19 cellular contexts compared by ENCODE assay signal in the genomic region with DNA sequence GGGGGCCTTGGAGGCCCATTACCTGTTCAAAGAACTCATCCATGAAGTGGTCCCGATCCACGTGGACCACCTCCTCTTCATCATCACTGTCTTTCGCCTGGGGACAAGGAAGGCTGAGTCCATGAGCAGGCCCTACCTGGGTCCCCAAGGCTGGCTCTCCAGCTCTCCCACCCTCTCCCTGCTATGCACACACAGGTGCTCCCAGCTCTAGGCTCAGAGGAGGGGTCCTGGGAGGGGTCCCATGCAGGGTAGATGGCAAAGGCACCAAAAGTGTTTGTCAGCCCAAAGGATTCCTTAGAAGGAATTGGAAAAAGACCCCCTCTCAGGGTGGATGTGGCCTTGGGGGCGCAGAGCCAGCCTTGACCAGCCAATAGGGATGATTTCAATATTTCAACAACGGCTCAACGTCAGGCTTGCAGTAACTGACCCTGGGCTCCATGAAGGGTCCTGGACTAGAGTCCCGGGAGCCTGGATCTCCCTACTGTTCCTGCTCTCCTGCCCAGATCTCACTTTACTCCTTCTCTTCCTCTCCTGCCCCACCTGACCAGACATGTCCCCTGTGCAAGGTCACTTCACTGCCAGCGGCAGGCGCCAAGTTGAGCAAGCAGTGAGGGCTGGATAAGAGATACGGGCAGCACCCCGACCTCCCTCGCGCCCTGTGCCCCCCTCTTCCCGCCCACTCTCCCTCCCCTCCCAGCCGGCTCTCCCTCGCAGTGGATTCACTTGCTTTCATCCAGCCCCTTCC. TPM values are rescaled to one million over a fixed set of nuclear protein-coding genes. Genes with fewer than 3 reads are reported as not detected.
A peak's percentile ranks its signal among the peaks of the same experiment; 100 is the strongest.
DNase-seq lines count a peak whose midpoint lies in the region; ATAC-seq and TF ChIP-seq lines count a peak whose summit lies in the region.
"Had no signal": no experiment of that assay in that cellular context is flagged by ENCODE, and none has a peak within 500 bp of the region (broad histone marks: within the 10 kb centered on the region; RNA-seq: fewer than 3 reads in every experiment).

No MANE protein-coding gene starts in this region.

- H3K4me3 ChIP-seq in endodermal cell (ENCODE audit: low read length) (no peak overlapping the region), osteoblast (ENCODE audit: insufficient read depth, low read length) (no peak overlapping the region)
- H3K4me3 ChIP-seq: ovary had no signal

- H3K4me1 ChIP-seq in endodermal cell (ENCODE audit: control insufficient read depth, insufficient read depth, low read length) (no peaks in the 10 kb centered on the region), osteoblast (ENCODE audit: insufficient read depth, low read length) (peaks cover 35% of the 10 kb centered on the region)

- no peak overlapping the region for H3K9ac ChIP-seq in endodermal cell (ENCODE audit: extremely low read depth, low read length, poor library complexity, severe bottlenecking)

- H2AFZ ChIP-seq in osteoblast (ENCODE audit: low read length) = no peak overlapping the region

- H3K27ac Mint-ChIP-seq in endodermal cell = no peak overlapping the region
- H3K27ac Mint-ChIP-seq: activated naive CD8-positive, alpha-beta T cell treated with anti-CD3 and anti-CD28 coated beads, Interleukin-2, amount 50 U/mL, for 24 hours; T-helper 17 cell had no signal

- DNase-seq in RWPE1 (ENCODE audit: low spot score) (no peak), endodermal cell (peak; percentile 42), osteoblast (ENCODE audit: insufficient read length, low spot score, missing footprints) (peak; percentile 79), epidermal melanocyte (ENCODE audit: insufficient read length, low spot score) (no peak), NOMO-1 (lab: John Stamatoyannopoulos, UW; ENCODE audit: unreplicated experiment in 2 of 2) (no peak)
- DNase-seq: activated CD4-positive, alpha-beta T cell treated with anti-CD3 and anti-CD28 coated beads, Interleukin-2, amount 50 U/mL, for 4 hours; activated CD8-positive, alpha-beta memory T cell treated with anti-CD3 and anti-CD28 coated beads, Interleukin-2, amount 50 U/mL, for 48 hours; activated effector memory CD4-positive, alpha-beta T cell treated with Interleukin-2 at 50 U/mL for 16 hours; activated naive CD8-positive, alpha-beta T cell treated with anti-CD3 and anti-CD28 coated beads, Interleukin-2, amount 50 U/mL, for 24 hours; cortex of kidney; EL; NCI-H1105; NCI-H2029 treated with DMSO at 0.1 percent for 48 hours; ovary; T-helper 17 cell had no signal

- no peak overlapping the region for H3K4me3 Mint-ChIP-seq in endodermal cell
- H3K4me3 Mint-ChIP-seq: activated naive CD8-positive, alpha-beta T cell treated with anti-CD3 and anti-CD28 coated beads, Interleukin-2, amount 50 U/mL, for 24 hours; T-helper 17 cell had no signal

- no peaks in the 10 kb centered on the region for H3K36me3 Mint-ChIP-seq in endodermal cell (ENCODE audit: low read depth)

- no peaks in the 10 kb centered on the region for H3K9me3 Mint-ChIP-seq in endodermal cell
- H3K9me3 Mint-ChIP-seq: activated naive CD8-positive, alpha-beta T cell treated with anti-CD3 and anti-CD28 coated beads, Interleukin-2, amount 50 U/mL, for 24 hours had no signal

- POLR2A ChIA-PET in RWPE1 (lab: Yijun Ruan, JAX; ENCODE audit: low non-redundant PET) = interaction anchor here (0.7 kb wide), 1 partner anchor 51 kb away, joined by 12 read pairs; no protein-coding TSS in a partner anchor

- CTCF ChIA-PET in RWPE1 (lab: Yijun Ruan, JAX) = interaction anchor here (0.5 to 3.1 kb wide), 2 partner anchors 16 to 19 kb away, joined by 3 to 13 read pairs; a partner anchor contains a TSS

- TF ChIP-seq CTCF in RWPE1 (conservative IDR thresholded peaks at IDR 0.05; ENCODE audit: low read depth) = no peak
- no peak for TF ChIP-seq CTCF in endodermal cell (conservative IDR thresholded peaks at IDR 0.05)
- TF ChIP-seq CTCF in osteoblast (IDR thresholded peaks at IDR 0.05; ENCODE audit: extremely low read depth, low read depth, low read length) = no peak

- H3K4me2 ChIP-seq in osteoblast (ENCODE audit: insufficient read depth, low read length) = no peak overlapping the region

- peaks cover 31% of the 10 kb centered on the region for H3K27me3 ChIP-seq in endodermal cell (ENCODE audit: control insufficient read depth, insufficient read depth, low read length, poor library complexity, severe bottlenecking)
- H3K27me3 ChIP-seq in osteoblast (ENCODE audit: insufficient read depth, low read length) = no peaks in the 10 kb centered on the region
- H3K27me3 ChIP-seq: foreskin keratinocyte, ovary had no signal

- no peak for ATAC-seq in GM18502 (IDR thresholded peaks at IDR 0.05; ENCODE audit: poor library complexity, unreplicated experiment)
- ATAC-seq: activated naive CD8-positive, alpha-beta T cell treated with anti-CD3 and anti-CD28 coated beads, Interleukin-2, amount 50 U/mL, for 24 hours; Panc1; sciatic nerve; T-helper 17 cell had no signal

- H3K27me3 Mint-ChIP-seq in endodermal cell (ENCODE audit: insufficient read depth) = peaks cover 28% of the 10 kb centered on the region
- H3K27me3 Mint-ChIP-seq: activated naive CD8-positive, alpha-beta T cell treated with anti-CD3 and anti-CD28 coated beads, Interleukin-2, amount 50 U/mL, for 24 hours; T-helper 17 cell had no signal

- H3K4me1 Mint-ChIP-seq in endodermal cell = no peaks in the 10 kb centered on the region

- H3K79me2 ChIP-seq in osteoblast (ENCODE audit: insufficient read depth, low read length) = no peaks in the 10 kb centered on the region

- no peaks in the 10 kb centered on the region for H3K9me3 ChIP-seq in endodermal cell (ENCODE audit: control insufficient read depth, low read length)
- H3K9me3 ChIP-seq in osteoblast (ENCODE audit: low read depth, low read length) = no peaks in the 10 kb centered on the region
- H3K9me3 ChIP-seq: ovary had no signal

- H3K27ac ChIP-seq in RWPE1 = peak overlapping the region; percentile 14; the same call in 1 of the 2 replicates
- peak overlapping the region; percentile 93 for H3K27ac ChIP-seq in endodermal cell (ENCODE audit: low read depth, low read length)
- no peak overlapping the region for H3K27ac ChIP-seq in osteoblast (ENCODE audit: low read depth, low read length)
- H3K27ac ChIP-seq: foreskin keratinocyte, ovary had no signal

- H3K36me3 ChIP-seq in endodermal cell (ENCODE audit: control insufficient read depth, insufficient read depth, low read length) (no peaks in the 10 kb centered on the region), osteoblast (ENCODE audit: insufficient read depth, low read length) (no peaks in the 10 kb centered on the region)
- H3K36me3 ChIP-seq: ovary had no signal

- H4K20me1 ChIP-seq in osteoblast (ENCODE audit: insufficient read depth, low read length) = no peaks in the 10 kb centered on the region

- WGBS in endodermal cell (ENCODE audit: insufficient coverage in 1 of 2, insufficient read length in 1 of 2), 2 experiments = 86 to 90% methylated on average over 7 to 16 of the region's 16 CpGs

RNA-seq across cellular contexts. Expression of a gene that starts 8.8 kb away (rescaled TPM):
- total RNA-seq in endodermal cell (1 to 10 TPM; 3.2 to 7.0 TPM), osteoblast (0.72 and 2.9 TPM in 2 replicates)
- 10.6 TPM for polyA plus RNA-seq in endodermal cell (2013, experiment 1 of 2)
- polyA plus RNA-seq in endodermal cell (2013, experiment 2 of 2) = 6.9 TPM

RNA-seq across cellular contexts. Expression of a gene that starts 16.7 kb away (rescaled TPM):
- 1 to 10 TPM; 4.1 to 4.8 TPM for total RNA-seq in endodermal cell
- 1.3 TPM for polyA plus RNA-seq in endodermal cell (2013, experiment 1 of 2)
- polyA plus RNA-seq in endodermal cell (2013, experiment 2 of 2) = 2.1 TPM
- 45.6 and 47.7 TPM in 2 replicates for total RNA-seq in osteoblast

RNA-seq across cellular contexts. Expression of a gene that starts 31.7 kb away (rescaled TPM):
- 10 to 100 TPM; 34.4 to 37.6 TPM for total RNA-seq in endodermal cell
- 25.0 TPM for polyA plus RNA-seq in endodermal cell (2013, experiment 1 of 2)
- 18.6 TPM for polyA plus RNA-seq in endodermal cell (2013, experiment 2 of 2)
- 26.8 and 30.6 TPM in 2 replicates for total RNA-seq in osteoblast

RNA-seq across cellular contexts. Expression of a gene that starts 44.1 kb away (rescaled TPM):
- 10 to 100 TPM; 23.8 to 25.0 TPM for total RNA-seq in endodermal cell
- polyA plus RNA-seq in endodermal cell (2013, experiment 1 of 2) = 21.0 TPM
- polyA plus RNA-seq in endodermal cell (2013, experiment 2 of 2) = 18.2 TPM
- 2.2 and 2.9 TPM in 2 replicates for total RNA-seq in osteoblast

RNA-seq across cellular contexts. Expression of a gene that starts 52.8 kb away (rescaled TPM):
- 10 to 100 TPM; 16.9 to 17.7 TPM for total RNA-seq in endodermal cell
- polyA plus RNA-seq in endodermal cell (2013, experiment 1 of 2) = 9.2 TPM
- polyA plus RNA-seq in endodermal cell (2013, experiment 2 of 2) = 10.4 TPM
- total RNA-seq in osteoblast = 63.3 and 66.0 TPM in 2 replicates

Comparison
In these comparisons a context has a peak if more than half of its experiments do, and no peak if none do; other contexts are left out.
1. DNase-seq: peak in endodermal cell (single experiment) and osteoblast (single experiment); none in RWPE1 (single experiment), epidermal melanocyte (single experiment) and NOMO-1 (0 of 2).